ENCODE assay signal across 8 cellular contexts in the genomic region with DNA sequence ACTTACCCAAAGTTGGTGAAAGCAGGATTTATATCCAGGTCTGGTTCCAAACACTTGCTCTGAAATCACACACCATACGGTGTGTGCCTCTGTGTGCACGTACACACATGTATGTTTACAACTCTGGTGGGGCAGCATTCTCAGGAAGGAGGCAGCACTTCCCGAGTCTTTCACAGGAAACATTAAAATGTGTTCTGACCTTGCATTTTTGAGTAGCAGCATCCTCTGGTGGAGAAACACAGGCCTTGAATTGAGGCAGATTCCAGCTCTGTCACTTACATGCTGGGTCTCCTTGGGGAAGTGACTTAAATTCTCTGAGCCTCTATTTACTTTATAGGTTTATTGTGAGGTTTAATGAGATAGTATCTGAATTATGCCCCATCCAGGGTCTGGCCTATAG.
DNase-seq lines count a peak whose midpoint lies in the region; ATAC-seq, FAIRE-seq and TF ChIP-seq lines count a peak whose summit lies in the region.

No MANE protein-coding gene starts in this region.

- no peak overlapping the region for H3K27ac ChIP-seq in HCT116 (ENCODE audit: low read depth, low read length)
- no peak overlapping the region for H3K27ac ChIP-seq in astrocyte (ENCODE audit: low read depth, low read length)
- peak overlapping the region in 2 of 3 donors; percentile 39 to 55 for H3K27ac ChIP-seq in right lobe of liver

- H3K36me3 Mint-ChIP-seq in astrocyte (ENCODE audit: low read depth, unreplicated experiment), result peaks cover 5% of the 10 kb centered on the region

- no peak for TF ChIP-seq POLR2A in HCT116 (IDR thresholded peaks at IDR 0.05; ENCODE audit: borderline replicate concordance, extremely low read depth, insufficient read depth, insufficient read length)
- TF ChIP-seq POLR2A in right lobe of liver (IDR thresholded peaks at IDR 0.05), result no peak

- H3K4me1 ChIP-seq in HCT116 (ENCODE audit: control insufficient read depth in 1 of 2, insufficient read depth in 2 of 2, low read length in 2 of 2) (peaks cover 9 to 16% of the 10 kb centered on the region in 2 experiments), astrocyte (ENCODE audit: insufficient read depth, low read length) (peaks cover 11% of the 10 kb centered on the region), right lobe of liver (peaks cover 0 to 21% (median 3%) of the 10 kb centered on the region in 4 donors)

- no peak for FAIRE-seq in astrocyte (lab: Jason Lieb, UNC)

- H3K4me3 Mint-ChIP-seq in astrocyte (ENCODE audit: unreplicated experiment), result no peak overlapping the region

- no peaks in the 10 kb centered on the region for H4K20me1 ChIP-seq in HCT116 (ENCODE audit: insufficient read depth)
- H4K20me1 ChIP-seq in astrocyte (ENCODE audit: insufficient read depth, low read length), result peaks cover 9% of the 10 kb centered on the region

- H3K4me2 ChIP-seq in HCT116 (ENCODE audit: low read length), result no peak overlapping the region
- H3K4me2 ChIP-seq in astrocyte (ENCODE audit: low read length), result no peak overlapping the region

- 34% methylated on average over 3 of the region's 3 CpGs for WGBS in right lobe of liver (ENCODE audit: insufficient coverage, low coverage, low lambda C conversion rate, missing lambda C conversion rate)

- TF ChIP-seq CTCF in AG09309 (IDR thresholded peaks at IDR 0.05; ENCODE audit: control insufficient read depth, insufficient read depth, low read depth, low read length, missing control alignments) (peak; percentile 85), HCT116 (IDR thresholded peaks at IDR 0.05 in 2 of 3, conservative IDR thresholded peaks at IDR 0.05 in 1 of 3; ENCODE audit: borderline replicate concordance in 1 of 3, insufficient read depth in 1 of 3, low read depth in 2 of 3, low read length in 2 of 3) (peak; percentile 34 to 65 (median 37); a peak in 5 of 6 replicates), astrocyte (IDR thresholded peaks at IDR 0.05; ENCODE audit: insufficient read depth, low read depth, low read length) (peak; percentile 62), right lobe of liver (IDR thresholded peaks at IDR 0.05) (peak; percentile 56 to 66 (median 64)), omental fat pad (IDR thresholded peaks at IDR 0.05) (no peak)

- RAD21 ChIA-PET in HCT116 (lab: Charles Lee; ENCODE audit: low non-redundant PET in 1 of 2, low total read pairs in 2 of 2, uncharacterized antibody in 2 of 2, unreplicated experiment in 2 of 2), result interaction anchor here in 1 of 2 experiments (0.6 kb wide), 1 partner anchor 49 kb away, joined by 3 read pairs; no protein-coding TSS in a partner anchor

- no peak overlapping the region for H3K4me3 ChIP-seq in AG09309 (ENCODE audit: control insufficient read depth, low read depth, low read length)
- H3K4me3 ChIP-seq in HCT116 (replicated peaks in 1 of 2; ENCODE audit: low read depth in 1 of 2, low read length in 2 of 2), result no peak overlapping the region
- no peak overlapping the region for H3K4me3 ChIP-seq in astrocyte (ENCODE audit: insufficient read depth, low read depth, low read length)
- H3K4me3 ChIP-seq in right lobe of liver, result no peak overlapping the region

- no TSS peak for BruUV-seq in HCT116 (replicated peaks; lab: Mats Ljungman, UMichigan)

- peaks cover 11% of the 10 kb centered on the region for H3K4me1 Mint-ChIP-seq in astrocyte (ENCODE audit: low read depth, unreplicated experiment)

- H3K9me3 ChIP-seq in HCT116 (ENCODE audit: control insufficient read depth in 1 of 2, insufficient read depth in 1 of 2, low read depth in 1 of 2, low read length in 2 of 2), result no peaks in the 10 kb centered on the region
- no peaks in the 10 kb centered on the region for H3K9me3 ChIP-seq in astrocyte (ENCODE audit: insufficient read depth, low read depth, low read length)
- H3K9me3 ChIP-seq in right lobe of liver, result no peaks in the 10 kb centered on the region

- H2AFZ ChIP-seq in HCT116 (ENCODE audit: low read depth, low read length, poor library complexity, severe bottlenecking) (no peak overlapping the region), astrocyte (ENCODE audit: low read depth, low read length) (no peak overlapping the region)

- H3K9me3 Mint-ChIP-seq in astrocyte (ENCODE audit: unreplicated experiment), result peaks cover 3% of the 10 kb centered on the region

- H3K79me2 ChIP-seq in HCT116 (ENCODE audit: insufficient read depth, low read length) (no peaks in the 10 kb centered on the region), astrocyte (ENCODE audit: insufficient read depth, low read length) (peaks cover 16% of the 10 kb centered on the region)

- no peaks in the 10 kb centered on the region for H3K27me3 Mint-ChIP-seq in astrocyte (ENCODE audit: low read depth, unreplicated experiment)

- no peaks in the 10 kb centered on the region for H3K9me2 ChIP-seq in HCT116 (ENCODE audit: insufficient read depth)

- TF ChIP-seq RAD21 in HCT116 (IDR thresholded peaks at IDR 0.05; ENCODE audit: low read depth), result peak; percentile 79

- no peaks in the 10 kb centered on the region for H3K27me3 ChIP-seq in HCT116 (ENCODE audit: insufficient read depth, low read length)
- no peaks in the 10 kb centered on the region for H3K27me3 ChIP-seq in astrocyte (ENCODE audit: insufficient read depth, low read length)
- H3K27me3 ChIP-seq in right lobe of liver, result no peaks in the 10 kb centered on the region

- H3K36me3 ChIP-seq in HCT116 (ENCODE audit: control insufficient read depth in 1 of 2, insufficient read depth in 2 of 2, low read length in 2 of 2) (0 out of 4 replicates have a peak, but pooled peaks cover 0 to 4% of the 10 kb centered on the region in 2 experiments), astrocyte (ENCODE audit: insufficient read depth, low read length) (peaks cover 3% of the 10 kb centered on the region), right lobe of liver (peaks cover 0 to 1% (median 0%) of the 10 kb centered on the region in 4 donors)

- ATAC-seq in HCT116 (no peak), right lobe of liver (peak in 3 of 4 donors; percentile 12 to 19 (median 13)), HG02938 (IDR thresholded peaks at IDR 0.05; ENCODE audit: unreplicated experiment) (no peak), omental fat pad (ENCODE audit: low FRiP score) (no peak)

- no peak overlapping the region for H3K27ac Mint-ChIP-seq in astrocyte (ENCODE audit: unreplicated experiment)

- intact Hi-C loops in HCT116 (cut with micrococcal nuclease), result loop anchor here (2.0 kb wide), 1 partner anchor 143 kb away; no protein-coding TSS in a partner anchor
- intact Hi-C loops in right lobe of liver (cut with DNase I), result loop anchor here (2.0 to 10.0 kb wide), 4 partner anchors 65 to 143 kb away; no protein-coding TSS in a partner anchor

- CTCF ChIA-PET in HCT116 (lab: Charles Lee), result interaction anchor here (0.8 to 11.8 kb wide), 5 partner anchors 11 to 144 kb away, joined by 3 to 287 read pairs (median 16); no protein-coding TSS in a partner anchor

- H3K9ac ChIP-seq in HCT116 (ENCODE audit: low read length) (no peak overlapping the region), astrocyte (ENCODE audit: low read length) (no peak overlapping the region)

- POLR2A ChIA-PET in HCT116 (lab: Charles Lee), result no interaction called here

- DNase-seq in AG09309 (ENCODE audit: low read depth), result no peak
- no peak for DNase-seq in HCT116 (ENCODE audit: low read depth, low spot score)
- no peak for DNase-seq in astrocyte (ENCODE audit: low read depth)
- peak in 1 of 3 donors; percentile 15 for DNase-seq in right lobe of liver
- no peak for DNase-seq in NCI-H146 treated with DMSO at 0.1 percent for 48 hours (lab: John Stamatoyannopoulos, UW; ENCODE audit: unreplicated experiment)
- DNase-seq in omental fat pad (ENCODE audit: low spot score), result no peak
- DNase-seq in NCI-H82 (lab: John Stamatoyannopoulos, UW), result no peak

TF ChIP-seq in HCT116, 20 proteins besides CTCF, POLR2A, EP300 and RAD21 (continues in another document):
- TF ChIP-seq EZH2phosphoT487 (IDR thresholded peaks at IDR 0.05; ENCODE audit: borderline replicate concordance), result no peak
- TF ChIP-seq, protein P1, sequence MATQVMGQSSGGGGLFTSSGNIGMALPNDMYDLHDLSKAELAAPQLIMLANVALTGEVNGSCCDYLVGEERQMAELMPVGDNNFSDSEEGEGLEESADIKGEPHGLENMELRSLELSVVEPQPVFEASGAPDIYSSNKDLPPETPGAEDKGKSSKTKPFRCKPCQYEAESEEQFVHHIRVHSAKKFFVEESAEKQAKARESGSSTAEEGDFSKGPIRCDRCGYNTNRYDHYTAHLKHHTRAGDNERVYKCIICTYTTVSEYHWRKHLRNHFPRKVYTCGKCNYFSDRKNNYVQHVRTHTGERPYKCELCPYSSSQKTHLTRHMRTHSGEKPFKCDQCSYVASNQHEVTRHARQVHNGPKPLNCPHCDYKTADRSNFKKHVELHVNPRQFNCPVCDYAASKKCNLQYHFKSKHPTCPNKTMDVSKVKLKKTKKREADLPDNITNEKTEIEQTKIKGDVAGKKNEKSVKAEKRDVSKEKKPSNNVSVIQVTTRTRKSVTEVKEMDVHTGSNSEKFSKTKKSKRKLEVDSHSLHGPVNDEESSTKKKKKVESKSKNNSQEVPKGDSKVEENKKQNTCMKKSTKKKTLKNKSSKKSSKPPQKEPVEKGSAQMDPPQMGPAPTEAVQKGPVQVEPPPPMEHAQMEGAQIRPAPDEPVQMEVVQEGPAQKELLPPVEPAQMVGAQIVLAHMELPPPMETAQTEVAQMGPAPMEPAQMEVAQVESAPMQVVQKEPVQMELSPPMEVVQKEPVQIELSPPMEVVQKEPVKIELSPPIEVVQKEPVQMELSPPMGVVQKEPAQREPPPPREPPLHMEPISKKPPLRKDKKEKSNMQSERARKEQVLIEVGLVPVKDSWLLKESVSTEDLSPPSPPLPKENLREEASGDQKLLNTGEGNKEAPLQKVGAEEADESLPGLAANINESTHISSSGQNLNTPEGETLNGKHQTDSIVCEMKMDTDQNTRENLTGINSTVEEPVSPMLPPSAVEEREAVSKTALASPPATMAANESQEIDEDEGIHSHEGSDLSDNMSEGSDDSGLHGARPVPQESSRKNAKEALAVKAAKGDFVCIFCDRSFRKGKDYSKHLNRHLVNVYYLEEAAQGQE (IDR thresholded peaks at IDR 0.05; ENCODE audit: low read depth), result no peak
- TF ChIP-seq, protein P2, sequence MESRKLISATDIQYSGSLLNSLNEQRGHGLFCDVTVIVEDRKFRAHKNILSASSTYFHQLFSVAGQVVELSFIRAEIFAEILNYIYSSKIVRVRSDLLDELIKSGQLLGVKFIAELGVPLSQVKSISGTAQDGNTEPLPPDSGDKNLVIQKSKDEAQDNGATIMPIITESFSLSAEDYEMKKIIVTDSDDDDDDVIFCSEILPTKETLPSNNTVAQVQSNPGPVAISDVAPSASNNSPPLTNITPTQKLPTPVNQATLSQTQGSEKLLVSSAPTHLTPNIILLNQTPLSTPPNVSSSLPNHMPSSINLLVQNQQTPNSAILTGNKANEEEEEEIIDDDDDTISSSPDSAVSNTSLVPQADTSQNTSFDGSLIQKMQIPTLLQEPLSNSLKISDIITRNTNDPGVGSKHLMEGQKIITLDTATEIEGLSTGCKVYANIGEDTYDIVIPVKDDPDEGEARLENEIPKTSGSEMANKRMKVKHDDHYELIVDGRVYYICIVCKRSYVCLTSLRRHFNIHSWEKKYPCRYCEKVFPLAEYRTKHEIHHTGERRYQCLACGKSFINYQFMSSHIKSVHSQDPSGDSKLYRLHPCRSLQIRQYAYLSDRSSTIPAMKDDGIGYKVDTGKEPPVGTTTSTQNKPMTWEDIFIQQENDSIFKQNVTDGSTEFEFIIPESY (IDR thresholded peaks at IDR 0.05; ENCODE audit: extremely low read depth, insufficient replicate concordance, low read length), result no peak
- no peak for TF ChIP-seq CEBPB (IDR thresholded peaks at IDR 0.05; ENCODE audit: low read depth)

Comparison
In these comparisons a context has a peak if more than half of its experiments do, and no peak if none do; other contexts are left out.
1. CTCF ChIP-seq: peak in AG09309 (single experiment), HCT116 (3 of 3), astrocyte (single experiment) and right lobe of liver (4 of 4); none in omental fat pad (0 of 3).
2. ATAC-seq: peak in right lobe of liver (3 of 4); none in HCT116 (single experiment), HG02938 (single experiment) and omental fat pad (single experiment).
3. H3K27ac ChIP-seq: peak in right lobe of liver (2 of 3); none in HCT116 (single experiment) and astrocyte (single experiment).